1 cellular context compared by ENCODE assay signal in the genomic region with DNA sequence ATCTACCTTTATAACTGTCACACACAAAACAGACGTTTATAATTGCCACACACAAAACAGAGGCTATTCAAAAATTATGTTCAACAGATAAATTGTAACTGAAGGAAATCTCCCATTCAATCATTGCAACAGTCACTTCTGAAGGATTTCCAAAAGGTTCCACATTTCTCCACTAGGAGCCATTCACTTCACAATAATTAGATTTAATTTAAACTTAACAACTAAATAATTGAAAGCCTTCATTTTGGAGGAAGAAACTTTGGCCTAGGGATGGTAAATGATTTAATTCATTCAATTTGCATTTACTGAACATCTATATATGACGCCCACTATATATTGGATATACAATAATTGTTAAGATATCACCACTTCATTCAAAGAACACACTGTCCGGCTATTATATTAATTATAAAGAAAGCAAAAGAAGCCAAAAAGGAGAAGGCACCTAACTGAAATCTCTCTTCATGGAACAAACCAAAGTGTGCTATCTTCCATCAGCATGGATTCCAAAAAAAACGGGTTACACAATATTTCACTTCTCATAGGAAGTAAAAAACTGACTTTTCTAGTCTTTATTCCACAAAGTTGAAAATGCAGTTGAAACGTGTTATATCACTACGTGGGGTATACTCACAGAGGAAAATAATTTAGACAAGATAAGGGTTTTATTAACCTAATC.
TF ChIP-seq lines count a peak whose summit lies in the region.

No MANE protein-coding gene starts in this region.

TF ChIP-seq in HEK293, 187 proteins besides CTCF, POLR2A, EP300 and RAD21 (continued from another document):
- TF ChIP-seq ZBTB6 (tag by site-specific recombination; IDR thresholded peaks at IDR 0.05) (no peak), ZNF391 (tag by site-specific recombination; IDR thresholded peaks at IDR 0.05; ENCODE audit: borderline replicate concordance, low read depth) (no peak), BCL11B (tag by site-specific recombination; IDR thresholded peaks at IDR 0.05; ENCODE audit: low read depth) (no peak), HIC1 (tag by site-specific recombination; IDR thresholded peaks at IDR 0.05) (no peak), ZNF2 (tag by site-specific recombination; IDR thresholded peaks at IDR 0.05) (no peak)
- TF ChIP-seq, protein P1, sequence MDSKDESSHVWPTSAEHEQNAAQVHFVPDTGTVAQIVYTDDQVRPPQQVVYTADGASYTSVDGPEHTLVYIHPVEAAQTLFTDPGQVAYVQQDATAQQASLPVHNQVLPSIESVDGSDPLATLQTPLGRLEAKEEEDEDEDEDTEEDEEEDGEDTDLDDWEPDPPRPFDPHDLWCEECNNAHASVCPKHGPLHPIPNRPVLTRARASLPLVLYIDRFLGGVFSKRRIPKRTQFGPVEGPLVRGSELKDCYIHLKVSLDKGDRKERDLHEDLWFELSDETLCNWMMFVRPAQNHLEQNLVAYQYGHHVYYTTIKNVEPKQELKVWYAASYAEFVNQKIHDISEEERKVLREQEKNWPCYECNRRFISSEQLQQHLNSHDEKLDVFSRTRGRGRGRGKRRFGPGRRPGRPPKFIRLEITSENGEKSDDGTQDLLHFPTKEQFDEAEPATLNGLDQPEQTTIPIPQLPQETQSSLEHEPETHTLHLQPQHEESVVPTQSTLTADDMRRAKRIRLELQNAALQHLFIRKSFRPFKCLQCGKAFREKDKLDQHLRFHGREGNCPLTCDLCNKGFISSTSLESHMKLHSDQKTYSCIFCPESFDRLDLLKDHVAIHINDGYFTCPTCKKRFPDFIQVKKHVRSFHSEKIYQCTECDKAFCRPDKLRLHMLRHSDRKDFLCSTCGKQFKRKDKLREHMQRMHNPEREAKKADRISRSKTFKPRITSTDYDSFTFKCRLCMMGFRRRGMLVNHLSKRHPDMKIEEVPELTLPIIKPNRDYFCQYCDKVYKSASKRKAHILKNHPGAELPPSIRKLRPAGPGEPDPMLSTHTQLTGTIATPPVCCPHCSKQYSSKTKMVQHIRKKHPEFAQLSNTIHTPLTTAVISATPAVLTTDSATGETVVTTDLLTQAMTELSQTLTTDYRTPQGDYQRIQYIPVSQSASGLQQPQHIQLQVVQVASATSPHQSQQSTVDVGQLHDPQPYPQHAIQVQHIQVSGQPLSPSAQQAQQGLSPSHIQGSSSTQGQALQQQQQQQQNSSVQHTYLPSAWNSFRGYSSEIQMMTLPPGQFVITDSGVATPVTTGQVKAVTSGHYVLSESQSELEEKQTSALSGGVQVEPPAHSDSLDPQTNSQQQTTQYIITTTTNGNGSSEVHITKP (tag by site-specific recombination; IDR thresholded peaks at IDR 0.05) = peak; percentile 52; the same call in 1 of the 2 replicates
